ENCODE assay signal across 15 cellular contexts in the genomic region with DNA sequence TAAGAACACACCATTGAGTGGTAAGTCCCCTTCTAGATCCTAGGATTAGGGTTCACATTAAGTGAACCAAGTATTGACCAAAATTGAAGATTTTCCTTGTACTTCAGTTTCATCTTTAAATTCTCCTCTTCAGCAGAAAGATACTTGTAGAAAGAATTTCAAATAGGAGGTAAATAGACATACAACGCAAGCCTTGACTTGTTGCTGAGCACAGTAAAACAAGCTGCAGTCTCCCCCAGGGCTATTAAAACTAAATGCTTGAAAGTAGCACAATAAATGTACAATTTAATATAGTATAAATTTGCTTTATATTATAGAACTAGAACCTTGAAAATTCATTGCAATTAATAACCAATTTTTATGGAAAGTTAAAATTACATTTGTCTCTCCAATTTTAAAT.
DNase-seq lines count a peak whose midpoint lies in the region; ATAC-seq and TF ChIP-seq lines count a peak whose summit lies in the region.
"Had no signal": no experiment of that assay in that cellular context is flagged by ENCODE, and none has a peak within 500 bp of the region (broad histone marks: within the 10 kb centered on the region; RNA-seq: fewer than 3 reads in every experiment).

No MANE protein-coding gene starts in this region.

- H4K20me1 ChIP-seq in SK-N-SH (ENCODE audit: insufficient read depth) (no peaks in the 10 kb centered on the region), MM.1S (ENCODE audit: insufficient read depth, low read length) (no peaks in the 10 kb centered on the region)

- intact Hi-C loops in uterus (cut with DNase I; ENCODE audit: low total_unique reads) = no loop called here

- DNase-seq in SK-N-SH (no peak), RWPE2 (ENCODE audit: low spot score) (no peak), foreskin keratinocyte (peak in 1 of 2 donors; percentile 66), MM.1S (no peak), uterus (no peak), NCI-H1436 (lab: John Stamatoyannopoulos, UW) (no peak)
- DNase-seq: CD8-positive, alpha-beta T cell; COR-L47; DMS153; DND-41; GDM1; HCEC 1CT had no signal

- WGBS in SK-N-SH (ENCODE audit: low lambda C conversion rate) = 36% methylated on average over 1 of the region's 1 CpG

- H3K27me3 ChIP-seq in SK-N-SH (ENCODE audit: insufficient read depth) (no peaks in the 10 kb centered on the region), RWPE2 (ENCODE audit: insufficient read depth, poor library complexity, severe bottlenecking) (no peaks in the 10 kb centered on the region), foreskin keratinocyte (no peaks in the 10 kb centered on the region), MM.1S (replicated peaks; ENCODE audit: insufficient read depth, low read length) (no peaks in the 10 kb centered on the region), uterus (no peaks in the 10 kb centered on the region)

- H3K4me1 ChIP-seq in SK-N-SH (ENCODE audit: control insufficient read depth in 1 of 2, insufficient read depth in 2 of 2, low read depth in 1 of 2, low read length in 1 of 2) (peaks cover 0 to 11% of the 10 kb centered on the region in 2 experiments; a peak in 3 of 4 replicates), RWPE2 (ENCODE audit: insufficient read depth, poor library complexity, severe bottlenecking) (peaks cover 35% of the 10 kb centered on the region), foreskin keratinocyte (peaks cover 25% of the 10 kb centered on the region), MM.1S (ENCODE audit: low read length) (no peaks in the 10 kb centered on the region), uterus (no peaks in the 10 kb centered on the region)

- no peak for TF ChIP-seq POLR2A in uterus (IDR thresholded peaks at IDR 0.05)

- POLR2A ChIA-PET in SK-N-SH (lab: Yijun Ruan, JAX) = no interaction called here

- peak overlapping the region; percentile 64 for H2AFZ ChIP-seq in SK-N-SH (ENCODE audit: low read depth)
- H2AFZ ChIP-seq in MM.1S (ENCODE audit: low read length) = no peak overlapping the region

- no peaks in the 10 kb centered on the region for H3K9me2 ChIP-seq in SK-N-SH
- no peaks in the 10 kb centered on the region for H3K9me2 ChIP-seq in MM.1S (replicated peaks; ENCODE audit: insufficient read depth, low read length)

- no peak for TF ChIP-seq RAD21 in SK-N-SH (IDR thresholded peaks at IDR 0.05; ENCODE audit: low read length)

- CTCF ChIA-PET in SK-N-SH (lab: Yijun Ruan, JAX) = no interaction called here

- H3K4me2 ChIP-seq in SK-N-SH (no peak overlapping the region), MM.1S (ENCODE audit: low read depth, low read length) (no peak overlapping the region)

- H3K9ac ChIP-seq in SK-N-SH (no peak overlapping the region; the same call in 1 of the 2 replicates), MM.1S (ENCODE audit: low read length) (no peak overlapping the region)

- H3K4me3 ChIP-seq in SK-N-SH (ENCODE audit: low read depth in 2 of 2, low read length in 1 of 2) = no peak overlapping the region
- H3K4me3 ChIP-seq in RWPE2 (ENCODE audit: severe bottlenecking) = no peak overlapping the region
- H3K4me3 ChIP-seq in MM.1S (ENCODE audit: low read length) = no peak overlapping the region
- H3K4me3 ChIP-seq in uterus = no peak overlapping the region

- TF ChIP-seq EP300 in SK-N-SH (IDR thresholded peaks at IDR 0.05; ENCODE audit: borderline replicate concordance in 1 of 2, low read depth in 1 of 2, low read length in 1 of 2) = no peak

- no peak for ATAC-seq in SK-N-SH treated with all-trans-retinoic acid at 6 μM for 48 hours
- ATAC-seq in RWPE2 (ENCODE audit: low read depth) = peak; percentile 55
- ATAC-seq in foreskin keratinocyte = peak; percentile 37
- ATAC-seq in GM21528 (IDR thresholded peaks at IDR 0.05; ENCODE audit: low FRiP score, unreplicated experiment) = no peak
- ATAC-seq: CD8-positive, alpha-beta T cell had no signal

- H3K27ac ChIP-seq in SK-N-SH (ENCODE audit: low read depth in 2 of 2, low read length in 1 of 2) (peak overlapping the region in 1 of 2 experiments; percentile 97; a peak in 2 of 4 replicates), RWPE2 (ENCODE audit: poor library complexity, severe bottlenecking) (peak overlapping the region; percentile 89), foreskin keratinocyte (peak overlapping the region; percentile 63), MM.1S (ENCODE audit: low read length) (no peak overlapping the region), uterus (no peak overlapping the region)
- H3K27ac ChIP-seq: 22Rv1 had no signal

- H3K36me3 ChIP-seq in SK-N-SH (replicated peaks in 1 of 2; ENCODE audit: control insufficient read depth in 1 of 2, insufficient read depth in 2 of 2, low read length in 1 of 2) = no peaks in the 10 kb centered on the region
- H3K36me3 ChIP-seq in RWPE2 (ENCODE audit: low read depth) = no peaks in the 10 kb centered on the region; the same call in 1 of the 2 replicates
- no peaks in the 10 kb centered on the region for H3K36me3 ChIP-seq in MM.1S (replicated peaks; ENCODE audit: insufficient read depth, low read length)
- no peaks in the 10 kb centered on the region for H3K36me3 ChIP-seq in uterus

- TF ChIP-seq CTCF in SK-N-SH (IDR thresholded peaks at IDR 0.05) (no peak), RWPE2 (IDR thresholded peaks at IDR 0.05; ENCODE audit: poor library complexity, severe bottlenecking) (no peak), foreskin keratinocyte (conservative IDR thresholded peaks at IDR 0.05) (no peak), MM.1S (IDR thresholded peaks at IDR 0.05; ENCODE audit: low read length) (no peak), uterus (IDR thresholded peaks at IDR 0.05) (no peak)

- H3K9me3 ChIP-seq in SK-N-SH = no peaks in the 10 kb centered on the region
- H3K9me3 ChIP-seq in RWPE2 (ENCODE audit: severe bottlenecking) = no peaks in the 10 kb centered on the region
- no peaks in the 10 kb centered on the region for H3K9me3 ChIP-seq in MM.1S (replicated peaks; ENCODE audit: insufficient read depth, low read length)
- H3K9me3 ChIP-seq in uterus = no peaks in the 10 kb centered on the region

- H3F3A ChIP-seq in SK-N-SH (replicated peaks; ENCODE audit: insufficient read depth) (peaks cover 23% of the 10 kb centered on the region), MM.1S (ENCODE audit: insufficient read depth, low read length) (no peaks in the 10 kb centered on the region)

- H3K79me2 ChIP-seq in SK-N-SH (ENCODE audit: insufficient read depth) (no peaks in the 10 kb centered on the region), MM.1S (ENCODE audit: low read length) (no peaks in the 10 kb centered on the region)

TF ChIP-seq in SK-N-SH, 30 proteins besides CTCF, POLR2A, EP300 and RAD21 (continues in another document):
- no peak for TF ChIP-seq FOSL2 (IDR thresholded peaks at IDR 0.05; ENCODE audit: borderline replicate concordance, low read depth)
- TF ChIP-seq, protein P1, sequence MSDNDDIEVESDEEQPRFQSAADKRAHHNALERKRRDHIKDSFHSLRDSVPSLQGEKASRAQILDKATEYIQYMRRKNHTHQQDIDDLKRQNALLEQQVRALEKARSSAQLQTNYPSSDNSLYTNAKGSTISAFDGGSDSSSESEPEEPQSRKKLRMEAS (IDR thresholded peaks at IDR 0.05; ENCODE audit: low read depth) = no peak
- TF ChIP-seq USF2 (IDR thresholded peaks at IDR 0.05; ENCODE audit: borderline replicate concordance, low read depth, low read length) = no peak

TF ChIP-seq in SK-N-SH treated with all-trans-retinoic acid at 6 μM for 48 hours, 23 proteins besides CTCF, POLR2A, EP300 and RAD21 (continues in another document):
- no peak for TF ChIP-seq CSDC2 (CRISPR knock-in tag; IDR thresholded peaks at IDR 0.05)
- TF ChIP-seq TCF4 (CRISPR knock-in tag; IDR thresholded peaks at IDR 0.05; ENCODE audit: borderline replicate concordance) = no peak
- no peak for TF ChIP-seq ZNF565 (CRISPR knock-in tag; conservative IDR thresholded peaks at IDR 0.05; ENCODE audit: low read depth)
- no peak for TF ChIP-seq ISL1 (CRISPR knock-in tag; IDR thresholded peaks at IDR 0.05)
- no peak for TF ChIP-seq GLIS3 (CRISPR knock-in tag; IDR thresholded peaks at IDR 0.05)
- no peak for TF ChIP-seq PPARA (CRISPR knock-in tag; IDR thresholded peaks at IDR 0.05; ENCODE audit: borderline replicate concordance)
- TF ChIP-seq ZNF70 (CRISPR knock-in tag; IDR thresholded peaks at IDR 0.05) = no peak
- TF ChIP-seq CSRNP3 (CRISPR knock-in tag; IDR thresholded peaks at IDR 0.05) = no peak
- no peak for TF ChIP-seq ESRRG (CRISPR knock-in tag; IDR thresholded peaks at IDR 0.05)
- no peak for TF ChIP-seq ZFP3 (CRISPR knock-in tag; IDR thresholded peaks at IDR 0.05)
- TF ChIP-seq, protein P2, sequence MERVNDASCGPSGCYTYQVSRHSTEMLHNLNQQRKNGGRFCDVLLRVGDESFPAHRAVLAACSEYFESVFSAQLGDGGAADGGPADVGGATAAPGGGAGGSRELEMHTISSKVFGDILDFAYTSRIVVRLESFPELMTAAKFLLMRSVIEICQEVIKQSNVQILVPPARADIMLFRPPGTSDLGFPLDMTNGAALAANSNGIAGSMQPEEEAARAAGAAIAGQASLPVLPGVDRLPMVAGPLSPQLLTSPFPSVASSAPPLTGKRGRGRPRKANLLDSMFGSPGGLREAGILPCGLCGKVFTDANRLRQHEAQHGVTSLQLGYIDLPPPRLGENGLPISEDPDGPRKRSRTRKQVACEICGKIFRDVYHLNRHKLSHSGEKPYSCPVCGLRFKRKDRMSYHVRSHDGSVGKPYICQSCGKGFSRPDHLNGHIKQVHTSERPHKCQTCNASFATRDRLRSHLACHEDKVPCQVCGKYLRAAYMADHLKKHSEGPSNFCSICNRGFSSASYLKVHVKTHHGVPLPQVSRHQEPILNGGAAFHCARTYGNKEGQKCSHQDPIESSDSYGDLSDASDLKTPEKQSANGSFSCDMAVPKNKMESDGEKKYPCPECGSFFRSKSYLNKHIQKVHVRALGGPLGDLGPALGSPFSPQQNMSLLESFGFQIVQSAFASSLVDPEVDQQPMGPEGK (CRISPR knock-in tag; IDR thresholded peaks at IDR 0.05; ENCODE audit: borderline replicate concordance) = no peak
- no peak for TF ChIP-seq OSR1 (CRISPR knock-in tag; IDR thresholded peaks at IDR 0.05)
- TF ChIP-seq SNAI2 (CRISPR knock-in tag; IDR thresholded peaks at IDR 0.05) = no peak
- no peak for TF ChIP-seq RARB (CRISPR knock-in tag; IDR thresholded peaks at IDR 0.05)
- no peak for TF ChIP-seq BACH2 (CRISPR knock-in tag; IDR thresholded peaks at IDR 0.05; ENCODE audit: borderline replicate concordance)

Comparison
In these comparisons a context has a peak if more than half of its experiments do, and no peak if none do; other contexts are left out.
1. H3K27ac ChIP-seq: peak in RWPE2 (single experiment) and foreskin keratinocyte (single experiment); none in MM.1S (single experiment) and uterus (0 of 2).
2. ATAC-seq: peak in RWPE2 (single experiment) and foreskin keratinocyte (single experiment); none in SK-N-SH treated with all-trans-retinoic acid at 6 μM for 48 hours (single experiment) and GM21528 (single experiment).